Comparison of ENCODE assay signal across 2 cellular contexts in the genomic region with DNA sequence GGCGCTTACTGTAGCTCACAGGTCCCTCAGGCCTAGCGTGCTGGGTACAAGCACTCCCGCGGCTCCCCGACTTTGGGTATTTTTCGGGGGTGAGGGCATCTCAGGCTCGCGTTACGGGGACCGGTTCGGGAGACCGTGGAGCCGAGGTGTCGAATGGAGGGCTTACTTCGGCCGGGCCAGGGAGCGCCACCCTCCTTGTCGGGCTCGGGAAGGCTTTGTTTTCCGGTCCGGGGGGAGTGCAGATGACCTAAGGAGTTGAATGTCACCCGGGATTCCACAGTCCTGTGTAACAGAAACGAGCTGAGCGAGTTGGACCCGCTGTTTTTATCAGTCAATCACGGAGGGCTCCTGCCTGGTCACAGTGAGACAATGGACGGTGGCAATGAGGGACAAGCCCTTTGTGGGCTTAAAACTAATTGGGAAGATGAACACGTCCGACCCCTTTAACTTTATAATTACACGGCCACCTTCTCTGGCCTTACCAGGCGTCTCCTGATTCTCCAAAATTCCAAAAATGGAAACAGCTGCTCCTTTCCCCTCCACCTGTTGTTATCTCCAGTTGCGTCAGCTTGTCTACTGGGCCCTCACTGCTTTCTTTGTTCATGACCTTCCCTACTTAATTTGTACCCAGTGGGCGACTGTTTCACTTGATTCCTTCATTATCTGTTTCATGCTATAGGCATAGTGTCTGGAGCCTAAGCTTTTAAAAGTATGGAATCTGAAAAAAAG.
TF ChIP-seq lines count a peak whose summit lies in the region.

No MANE protein-coding gene starts in this region.

TF ChIP-seq in K562, 482 proteins besides CTCF, POLR2A, EP300 and RAD21 (continued from another document and continues in another):
- TF ChIP-seq, protein P1, sequence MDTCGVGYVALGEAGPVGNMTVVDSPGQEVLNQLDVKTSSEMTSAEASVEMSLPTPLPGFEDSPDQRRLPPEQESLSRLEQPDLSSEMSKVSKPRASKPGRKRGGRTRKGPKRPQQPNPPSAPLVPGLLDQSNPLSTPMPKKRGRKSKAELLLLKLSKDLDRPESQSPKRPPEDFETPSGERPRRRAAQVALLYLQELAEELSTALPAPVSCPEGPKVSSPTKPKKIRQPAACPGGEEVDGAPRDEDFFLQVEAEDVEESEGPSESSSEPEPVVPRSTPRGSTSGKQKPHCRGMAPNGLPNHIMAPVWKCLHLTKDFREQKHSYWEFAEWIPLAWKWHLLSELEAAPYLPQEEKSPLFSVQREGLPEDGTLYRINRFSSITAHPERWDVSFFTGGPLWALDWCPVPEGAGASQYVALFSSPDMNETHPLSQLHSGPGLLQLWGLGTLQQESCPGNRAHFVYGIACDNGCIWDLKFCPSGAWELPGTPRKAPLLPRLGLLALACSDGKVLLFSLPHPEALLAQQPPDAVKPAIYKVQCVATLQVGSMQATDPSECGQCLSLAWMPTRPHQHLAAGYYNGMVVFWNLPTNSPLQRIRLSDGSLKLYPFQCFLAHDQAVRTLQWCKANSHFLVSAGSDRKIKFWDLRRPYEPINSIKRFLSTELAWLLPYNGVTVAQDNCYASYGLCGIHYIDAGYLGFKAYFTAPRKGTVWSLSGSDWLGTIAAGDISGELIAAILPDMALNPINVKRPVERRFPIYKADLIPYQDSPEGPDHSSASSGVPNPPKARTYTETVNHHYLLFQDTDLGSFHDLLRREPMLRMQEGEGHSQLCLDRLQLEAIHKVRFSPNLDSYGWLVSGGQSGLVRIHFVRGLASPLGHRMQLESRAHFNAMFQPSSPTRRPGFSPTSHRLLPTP (IDR thresholded peaks at IDR 0.05; ENCODE audit: borderline replicate concordance, extremely low read depth, insufficient read length) = no peak
- TF ChIP-seq FOXA1 (IDR thresholded peaks at IDR 0.05; ENCODE audit: borderline replicate concordance) (no peak), SIN3A (IDR thresholded peaks at IDR 0.05; ENCODE audit: borderline replicate concordance in 2 of 2, control insufficient read depth in 1 of 2, low read depth in 2 of 2, low read length in 2 of 2) (no peak), MAFF (IDR thresholded peaks at IDR 0.05; ENCODE audit: low read length) (no peak), PHTF2 (CRISPR knock-in tag; IDR thresholded peaks at IDR 0.05) (no peak), SIX5 (IDR thresholded peaks at IDR 0.05; ENCODE audit: borderline replicate concordance in 1 of 2, insufficient read depth in 1 of 2, low read depth in 1 of 2, low read length in 2 of 2) (no peak)
- TF ChIP-seq, protein P2, sequence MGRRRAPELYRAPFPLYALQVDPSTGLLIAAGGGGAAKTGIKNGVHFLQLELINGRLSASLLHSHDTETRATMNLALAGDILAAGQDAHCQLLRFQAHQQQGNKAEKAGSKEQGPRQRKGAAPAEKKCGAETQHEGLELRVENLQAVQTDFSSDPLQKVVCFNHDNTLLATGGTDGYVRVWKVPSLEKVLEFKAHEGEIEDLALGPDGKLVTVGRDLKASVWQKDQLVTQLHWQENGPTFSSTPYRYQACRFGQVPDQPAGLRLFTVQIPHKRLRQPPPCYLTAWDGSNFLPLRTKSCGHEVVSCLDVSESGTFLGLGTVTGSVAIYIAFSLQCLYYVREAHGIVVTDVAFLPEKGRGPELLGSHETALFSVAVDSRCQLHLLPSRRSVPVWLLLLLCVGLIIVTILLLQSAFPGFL (CRISPR knock-in tag; IDR thresholded peaks at IDR 0.05) = peak; percentile 80; the same call in 1 of the 2 replicates
- TF ChIP-seq, protein P3, sequence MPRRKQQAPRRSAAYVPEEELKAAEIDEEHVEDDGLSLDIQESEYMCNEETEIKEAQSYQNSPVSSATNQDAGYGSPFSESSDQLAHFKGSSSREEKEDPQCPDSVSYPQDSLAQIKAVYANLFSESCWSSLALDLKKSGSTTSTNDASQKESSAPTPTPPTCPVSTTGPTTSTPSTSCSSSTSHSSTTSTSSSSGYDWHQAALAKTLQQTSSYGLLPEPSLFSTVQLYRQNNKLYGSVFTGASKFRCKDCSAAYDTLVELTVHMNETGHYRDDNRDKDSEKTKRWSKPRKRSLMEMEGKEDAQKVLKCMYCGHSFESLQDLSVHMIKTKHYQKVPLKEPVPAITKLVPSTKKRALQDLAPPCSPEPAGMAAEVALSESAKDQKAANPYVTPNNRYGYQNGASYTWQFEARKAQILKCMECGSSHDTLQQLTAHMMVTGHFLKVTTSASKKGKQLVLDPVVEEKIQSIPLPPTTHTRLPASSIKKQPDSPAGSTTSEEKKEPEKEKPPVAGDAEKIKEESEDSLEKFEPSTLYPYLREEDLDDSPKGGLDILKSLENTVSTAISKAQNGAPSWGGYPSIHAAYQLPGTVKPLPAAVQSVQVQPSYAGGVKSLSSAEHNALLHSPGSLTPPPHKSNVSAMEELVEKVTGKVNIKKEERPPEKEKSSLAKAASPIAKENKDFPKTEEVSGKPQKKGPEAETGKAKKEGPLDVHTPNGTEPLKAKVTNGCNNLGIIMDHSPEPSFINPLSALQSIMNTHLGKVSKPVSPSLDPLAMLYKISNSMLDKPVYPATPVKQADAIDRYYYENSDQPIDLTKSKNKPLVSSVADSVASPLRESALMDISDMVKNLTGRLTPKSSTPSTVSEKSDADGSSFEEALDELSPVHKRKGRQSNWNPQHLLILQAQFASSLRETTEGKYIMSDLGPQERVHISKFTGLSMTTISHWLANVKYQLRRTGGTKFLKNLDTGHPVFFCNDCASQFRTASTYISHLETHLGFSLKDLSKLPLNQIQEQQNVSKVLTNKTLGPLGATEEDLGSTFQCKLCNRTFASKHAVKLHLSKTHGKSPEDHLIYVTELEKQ (CRISPR knock-in tag; IDR thresholded peaks at IDR 0.05) = no peak
- TF ChIP-seq, protein P4, sequence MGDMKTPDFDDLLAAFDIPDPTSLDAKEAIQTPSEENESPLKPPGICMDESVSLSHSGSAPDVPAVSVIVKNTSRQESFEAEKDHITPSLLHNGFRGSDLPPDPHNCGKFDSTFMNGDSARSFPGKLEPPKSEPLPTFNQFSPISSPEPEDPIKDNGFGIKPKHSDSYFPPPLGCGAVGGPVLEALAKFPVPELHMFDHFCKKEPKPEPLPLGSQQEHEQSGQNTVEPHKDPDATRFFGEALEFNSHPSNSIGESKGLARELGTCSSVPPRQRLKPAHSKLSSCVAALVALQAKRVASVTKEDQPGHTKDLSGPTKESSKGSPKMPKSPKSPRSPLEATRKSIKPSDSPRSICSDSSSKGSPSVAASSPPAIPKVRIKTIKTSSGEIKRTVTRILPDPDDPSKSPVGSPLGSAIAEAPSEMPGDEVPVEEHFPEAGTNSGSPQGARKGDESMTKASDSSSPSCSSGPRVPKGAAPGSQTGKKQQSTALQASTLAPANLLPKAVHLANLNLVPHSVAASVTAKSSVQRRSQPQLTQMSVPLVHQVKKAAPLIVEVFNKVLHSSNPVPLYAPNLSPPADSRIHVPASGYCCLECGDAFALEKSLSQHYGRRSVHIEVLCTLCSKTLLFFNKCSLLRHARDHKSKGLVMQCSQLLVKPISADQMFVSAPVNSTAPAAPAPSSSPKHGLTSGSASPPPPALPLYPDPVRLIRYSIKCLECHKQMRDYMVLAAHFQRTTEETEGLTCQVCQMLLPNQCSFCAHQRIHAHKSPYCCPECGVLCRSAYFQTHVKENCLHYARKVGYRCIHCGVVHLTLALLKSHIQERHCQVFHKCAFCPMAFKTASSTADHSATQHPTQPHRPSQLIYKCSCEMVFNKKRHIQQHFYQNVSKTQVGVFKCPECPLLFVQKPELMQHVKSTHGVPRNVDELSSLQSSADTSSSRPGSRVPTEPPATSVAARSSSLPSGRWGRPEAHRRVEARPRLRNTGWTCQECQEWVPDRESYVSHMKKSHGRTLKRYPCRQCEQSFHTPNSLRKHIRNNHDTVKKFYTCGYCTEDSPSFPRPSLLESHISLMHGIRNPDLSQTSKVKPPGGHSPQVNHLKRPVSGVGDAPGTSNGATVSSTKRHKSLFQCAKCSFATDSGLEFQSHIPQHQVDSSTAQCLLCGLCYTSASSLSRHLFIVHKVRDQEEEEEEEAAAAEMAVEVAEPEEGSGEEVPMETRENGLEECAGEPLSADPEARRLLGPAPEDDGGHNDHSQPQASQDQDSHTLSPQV (IDR thresholded peaks at IDR 0.05) = peak; percentile 91; the same call in 1 of the 2 replicates

TF ChIP-seq in HepG2, 621 proteins besides CTCF, POLR2A, EP300 and RAD21 (continued from another document and continues in another):
- TF ChIP-seq, protein P5, sequence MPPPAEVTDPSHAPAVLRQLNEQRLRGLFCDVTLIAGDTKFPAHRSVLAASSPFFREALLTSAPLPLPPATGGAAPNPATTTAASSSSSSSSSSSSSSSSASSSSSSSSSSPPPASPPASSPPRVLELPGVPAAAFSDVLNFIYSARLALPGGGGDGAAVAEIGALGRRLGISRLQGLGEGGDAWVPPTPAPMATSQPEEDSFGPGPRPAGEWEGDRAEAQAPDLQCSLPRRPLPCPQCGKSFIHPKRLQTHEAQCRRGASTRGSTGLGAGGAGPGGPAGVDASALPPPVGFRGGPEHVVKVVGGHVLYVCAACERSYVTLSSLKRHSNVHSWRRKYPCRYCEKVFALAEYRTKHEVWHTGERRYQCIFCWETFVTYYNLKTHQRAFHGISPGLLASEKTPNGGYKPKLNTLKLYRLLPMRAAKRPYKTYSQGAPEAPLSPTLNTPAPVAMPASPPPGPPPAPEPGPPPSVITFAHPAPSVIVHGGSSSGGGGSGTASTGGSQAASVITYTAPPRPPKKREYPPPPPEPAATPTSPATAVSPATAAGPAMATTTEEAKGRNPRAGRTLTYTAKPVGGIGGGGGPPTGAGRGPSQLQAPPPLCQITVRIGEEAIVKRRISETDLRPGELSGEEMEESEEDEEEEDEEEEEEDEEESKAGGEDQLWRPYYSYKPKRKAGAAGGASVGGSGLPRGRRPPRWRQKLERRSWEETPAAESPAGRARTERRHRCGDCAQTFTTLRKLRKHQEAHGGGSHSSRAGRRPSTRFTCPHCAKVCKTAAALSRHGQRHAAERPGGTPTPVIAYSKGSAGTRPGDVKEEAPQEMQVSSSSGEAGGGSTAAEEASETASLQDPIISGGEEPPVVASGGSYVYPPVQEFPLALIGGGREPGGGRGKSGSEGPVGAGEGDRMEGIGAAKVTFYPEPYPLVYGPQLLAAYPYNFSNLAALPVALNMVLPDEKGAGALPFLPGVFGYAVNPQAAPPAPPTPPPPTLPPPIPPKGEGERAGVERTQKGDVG (CRISPR knock-in tag; IDR thresholded peaks at IDR 0.05; ENCODE audit: borderline replicate concordance) = no peak
- TF ChIP-seq ZFY (CRISPR knock-in tag; IDR thresholded peaks at IDR 0.05) (no peak), ZNF615 (CRISPR knock-in tag; IDR thresholded peaks at IDR 0.05; ENCODE audit: borderline replicate concordance) (no peak), ZNF205 (CRISPR knock-in tag; IDR thresholded peaks at IDR 0.05) (no peak), ZNF660 (CRISPR knock-in tag; IDR thresholded peaks at IDR 0.05; ENCODE audit: borderline replicate concordance, low read depth) (no peak), EED (CRISPR knock-in tag; IDR thresholded peaks at IDR 0.05) (no peak), ZSCAN25 (CRISPR knock-in tag; IDR thresholded peaks at IDR 0.05) (no peak), ZNF30 (CRISPR knock-in tag; IDR thresholded peaks at IDR 0.05) (no peak), CHCHD3 (CRISPR knock-in tag; IDR thresholded peaks at IDR 0.05) (0 out of 2 replicates have a peak, but pooled peaks have one; percentile 45)
- TF ChIP-seq, protein P6, sequence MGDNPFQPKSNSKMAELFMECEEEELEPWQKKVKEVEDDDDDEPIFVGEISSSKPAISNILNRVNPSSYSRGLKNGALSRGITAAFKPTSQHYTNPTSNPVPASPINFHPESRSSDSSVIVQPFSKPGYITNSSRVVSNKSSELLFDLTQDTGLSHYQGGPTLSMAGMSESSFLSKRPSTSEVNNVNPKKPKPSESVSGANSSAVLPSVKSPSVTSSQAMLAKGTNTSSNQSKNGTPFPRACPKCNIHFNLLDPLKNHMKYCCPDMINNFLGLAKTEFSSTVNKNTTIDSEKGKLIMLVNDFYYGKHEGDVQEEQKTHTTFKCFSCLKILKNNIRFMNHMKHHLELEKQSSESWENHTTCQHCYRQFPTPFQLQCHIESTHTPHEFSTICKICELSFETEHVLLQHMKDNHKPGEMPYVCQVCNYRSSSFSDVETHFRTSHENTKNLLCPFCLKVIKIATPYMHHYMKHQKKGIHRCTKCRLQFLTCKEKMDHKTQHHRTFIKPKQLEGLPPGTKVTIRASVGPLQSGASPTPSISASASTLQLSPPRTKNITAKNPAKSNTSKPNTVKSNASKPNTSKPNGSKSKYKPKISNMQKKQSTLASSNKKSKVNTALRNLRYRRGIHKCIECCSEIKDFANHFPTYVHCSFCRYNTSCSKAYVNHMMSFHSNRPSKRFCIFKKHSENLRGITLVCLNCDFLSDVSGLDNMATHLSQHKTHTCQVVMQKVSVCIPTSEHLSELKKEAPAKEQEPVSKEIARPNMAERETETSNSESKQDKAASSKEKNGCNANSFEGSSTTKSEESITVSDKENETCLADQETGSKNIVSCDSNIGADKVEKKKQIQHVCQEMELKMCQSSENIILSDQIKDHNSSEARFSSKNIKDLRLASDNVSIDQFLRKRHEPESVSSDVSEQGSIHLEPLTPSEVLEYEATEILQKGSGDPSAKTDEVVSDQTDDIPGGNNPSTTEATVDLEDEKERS (CRISPR knock-in tag; IDR thresholded peaks at IDR 0.05) = 0 out of 2 replicates have a peak, but pooled peaks have one; percentile 12
- TF ChIP-seq, protein P7, sequence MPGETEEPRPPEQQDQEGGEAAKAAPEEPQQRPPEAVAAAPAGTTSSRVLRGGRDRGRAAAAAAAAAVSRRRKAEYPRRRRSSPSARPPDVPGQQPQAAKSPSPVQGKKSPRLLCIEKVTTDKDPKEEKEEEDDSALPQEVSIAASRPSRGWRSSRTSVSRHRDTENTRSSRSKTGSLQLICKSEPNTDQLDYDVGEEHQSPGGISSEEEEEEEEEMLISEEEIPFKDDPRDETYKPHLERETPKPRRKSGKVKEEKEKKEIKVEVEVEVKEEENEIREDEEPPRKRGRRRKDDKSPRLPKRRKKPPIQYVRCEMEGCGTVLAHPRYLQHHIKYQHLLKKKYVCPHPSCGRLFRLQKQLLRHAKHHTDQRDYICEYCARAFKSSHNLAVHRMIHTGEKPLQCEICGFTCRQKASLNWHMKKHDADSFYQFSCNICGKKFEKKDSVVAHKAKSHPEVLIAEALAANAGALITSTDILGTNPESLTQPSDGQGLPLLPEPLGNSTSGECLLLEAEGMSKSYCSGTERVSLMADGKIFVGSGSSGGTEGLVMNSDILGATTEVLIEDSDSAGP (CRISPR knock-in tag; IDR thresholded peaks at IDR 0.05; ENCODE audit: borderline replicate concordance) = no peak
- TF ChIP-seq, protein P8, sequence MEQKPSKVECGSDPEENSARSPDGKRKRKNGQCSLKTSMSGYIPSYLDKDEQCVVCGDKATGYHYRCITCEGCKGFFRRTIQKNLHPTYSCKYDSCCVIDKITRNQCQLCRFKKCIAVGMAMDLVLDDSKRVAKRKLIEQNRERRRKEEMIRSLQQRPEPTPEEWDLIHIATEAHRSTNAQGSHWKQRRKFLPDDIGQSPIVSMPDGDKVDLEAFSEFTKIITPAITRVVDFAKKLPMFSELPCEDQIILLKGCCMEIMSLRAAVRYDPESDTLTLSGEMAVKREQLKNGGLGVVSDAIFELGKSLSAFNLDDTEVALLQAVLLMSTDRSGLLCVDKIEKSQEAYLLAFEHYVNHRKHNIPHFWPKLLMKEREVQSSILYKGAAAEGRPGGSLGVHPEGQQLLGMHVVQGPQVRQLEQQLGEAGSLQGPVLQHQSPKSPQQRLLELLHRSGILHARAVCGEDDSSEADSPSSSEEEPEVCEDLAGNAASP (CRISPR knock-in tag; IDR thresholded peaks at IDR 0.05; ENCODE audit: borderline replicate concordance) = no peak
- TF ChIP-seq, protein P9, sequence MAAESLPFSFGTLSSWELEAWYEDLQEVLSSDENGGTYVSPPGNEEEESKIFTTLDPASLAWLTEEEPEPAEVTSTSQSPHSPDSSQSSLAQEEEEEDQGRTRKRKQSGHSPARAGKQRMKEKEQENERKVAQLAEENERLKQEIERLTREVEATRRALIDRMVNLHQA (CRISPR knock-in tag; IDR thresholded peaks at IDR 0.05) = no peak
